Comparison of ENCODE assay signal across 11 cellular contexts in the genomic region with DNA sequence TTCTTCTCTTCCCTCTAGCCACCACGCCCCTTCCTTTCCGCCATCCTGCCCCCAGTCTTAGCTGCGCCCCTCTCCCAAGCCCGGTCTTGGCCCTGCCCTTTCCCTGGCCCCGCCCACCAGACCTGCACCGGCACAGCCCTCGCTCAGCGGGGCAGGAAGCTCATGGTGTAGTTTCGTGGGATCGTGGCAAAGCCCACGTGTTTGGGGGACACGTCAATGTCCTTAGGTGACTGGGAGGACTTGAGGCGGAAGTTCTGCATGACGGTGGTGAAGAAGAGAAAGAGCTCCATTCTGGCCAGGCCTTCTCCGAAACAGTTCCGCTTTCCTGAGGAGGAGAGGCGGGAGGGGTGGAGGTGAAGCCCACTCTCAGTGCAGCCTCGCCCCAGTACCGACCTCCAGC. TPM values are rescaled to one million over a fixed set of nuclear protein-coding genes. Genes with fewer than 3 reads are reported as not detected.
DNase-seq lines count a peak whose midpoint lies in the region; ATAC-seq and TF ChIP-seq lines count a peak whose summit lies in the region.
"Not testable (repeated sequence)": the region's sequence is repeated elsewhere in the genome, so short reads cannot be mapped to it uniquely, and the experiment has no call there.
"Had no signal": no experiment of that assay in that cellular context is flagged by ENCODE, and none has a peak within 500 bp of the region (broad histone marks: within the 10 kb centered on the region; RNA-seq: fewer than 3 reads in every experiment).

No MANE protein-coding gene starts in this region.

- CTCF ChIA-PET in CD8-positive, alpha-beta memory T cell (lab: Charles Lee): not testable (repeated sequence)

- H3K27ac Mint-ChIP-seq in CD8-positive, alpha-beta memory T cell: peak overlapping the region; percentile 68 to 96 (median 93)
- H3K27ac Mint-ChIP-seq in activated T-cell treated with anti-CD3 and anti-CD28 coated beads, Interleukin-2, amount 50 U/mL, for 72 hours; dendritic cell treated with granulocyte-macrophage colony-stimulating factor and Interleukin-4, amounts not matched to agents 40 ng/mL and 50 ng/mL, for 4 days: not testable (repeated sequence)
- peak overlapping the region; percentile 31 for H3K27ac Mint-ChIP-seq in stimulated activated memory B cell treated with anti-CD40 and anti-IgM and Interleukin-4, amounts not matched to agents 10 μg/mL and 1 μg/mL and 100 μg/mL, for 72 hours

- POLR2A ChIA-PET in CD8-positive, alpha-beta memory T cell (lab: Charles Lee): not testable (repeated sequence)

- peak; percentile 92 to 97 for ATAC-seq in activated T-cell treated with anti-CD3 and anti-CD28 coated beads, Interleukin-2, amount 50 U/mL, for 72 hours (replicated peaks in 1 of 2)
- peak; percentile 84 for ATAC-seq in left lung
- ATAC-seq in stimulated activated memory B cell treated with anti-CD40 and anti-IgM and Interleukin-4, amounts not matched to agents 10 μg/mL and 1 μg/mL and 100 μg/mL, for 72 hours: peak; percentile 92

- H3K4me1 Mint-ChIP-seq in CD8-positive, alpha-beta memory T cell: peaks cover 19 to 32% (median 27%) of the 10 kb centered on the region in 3 donors
- peaks cover 26% of the 10 kb centered on the region for H3K4me1 Mint-ChIP-seq in activated T-cell treated with anti-CD3 and anti-CD28 coated beads, Interleukin-2, amount 50 U/mL, for 72 hours (ENCODE audit: low read depth)
- peaks cover 26% of the 10 kb centered on the region for H3K4me1 Mint-ChIP-seq in dendritic cell treated with granulocyte-macrophage colony-stimulating factor and Interleukin-4, amounts not matched to agents 40 ng/mL and 50 ng/mL, for 4 days (ENCODE audit: low read depth)
- not testable (repeated sequence) for H3K4me1 Mint-ChIP-seq in stimulated activated memory B cell treated with anti-CD40 and anti-IgM and Interleukin-4, amounts not matched to agents 10 μg/mL and 1 μg/mL and 100 μg/mL, for 72 hours

- peaks cover 12% of the 10 kb centered on the region for H3K4me1 ChIP-seq in CD8-positive, alpha-beta memory T cell (ENCODE audit: insufficient read depth, low read length)
- peaks cover 0 to 13% of the 10 kb centered on the region in 2 donors for H3K4me1 ChIP-seq in left lung

- peak overlapping the region; percentile 31 to 89 (median 71) for H3K4me3 Mint-ChIP-seq in CD8-positive, alpha-beta memory T cell
- H3K4me3 Mint-ChIP-seq in activated T-cell treated with anti-CD3 and anti-CD28 coated beads, Interleukin-2, amount 50 U/mL, for 72 hours: peak overlapping the region; percentile 58 to 71
- H3K4me3 Mint-ChIP-seq in dendritic cell treated with granulocyte-macrophage colony-stimulating factor and Interleukin-4, amounts not matched to agents 40 ng/mL and 50 ng/mL, for 4 days: peak overlapping the region; percentile 59
- H3K4me3 Mint-ChIP-seq in stimulated activated memory B cell treated with anti-CD40 and anti-IgM and Interleukin-4, amounts not matched to agents 10 μg/mL and 1 μg/mL and 100 μg/mL, for 72 hours: peak overlapping the region; percentile 75

- intact Hi-C loops in dendritic cell treated with granulocyte-macrophage colony-stimulating factor and Interleukin-4, amounts not matched to agents 40 ng/mL and 50 ng/mL, for 4 days (cut with micrococcal nuclease); left lung (cut with DNase I): not testable (repeated sequence)

- H3K27me3 ChIP-seq in CD8-positive, alpha-beta memory T cell (ENCODE audit: insufficient read depth, low read length, poor library complexity, severe bottlenecking): not testable (repeated sequence)
- H3K27me3 ChIP-seq in left lung: peaks cover 0 to 14% of the 10 kb centered on the region in 2 donors

- peaks cover 14 to 15% of the 10 kb centered on the region in 2 donors for H3K27me3 Mint-ChIP-seq in CD8-positive, alpha-beta memory T cell
- peaks cover 20% of the 10 kb centered on the region for H3K27me3 Mint-ChIP-seq in activated T-cell treated with anti-CD3 and anti-CD28 coated beads, Interleukin-2, amount 50 U/mL, for 72 hours (ENCODE audit: low read depth)
- H3K27me3 Mint-ChIP-seq in dendritic cell treated with granulocyte-macrophage colony-stimulating factor and Interleukin-4, amounts not matched to agents 40 ng/mL and 50 ng/mL, for 4 days: peaks cover 23% of the 10 kb centered on the region
- H3K27me3 Mint-ChIP-seq in stimulated activated memory B cell treated with anti-CD40 and anti-IgM and Interleukin-4, amounts not matched to agents 10 μg/mL and 1 μg/mL and 100 μg/mL, for 72 hours: peaks cover 27% of the 10 kb centered on the region

- not testable (repeated sequence) for TF ChIP-seq CTCF in left lung (IDR thresholded peaks at IDR 0.05)

- peak overlapping the region; percentile 24 for H3K27ac ChIP-seq in CD8-positive, alpha-beta memory T cell (ENCODE audit: low read depth, low read length)
- peak overlapping the region in 1 of 2 donors; percentile 73 for H3K27ac ChIP-seq in left lung

- H3K36me3 ChIP-seq in CD8-positive, alpha-beta memory T cell (ENCODE audit: insufficient read depth, low read length); left lung: not testable (repeated sequence)

- not testable (repeated sequence) for H3K9me3 ChIP-seq in CD8-positive, alpha-beta memory T cell (ENCODE audit: low read length); left lung

- H3K4me3 ChIP-seq in CD8-positive, alpha-beta memory T cell (ENCODE audit: low read length): peak overlapping the region; percentile 27
- H3K4me3 ChIP-seq in left lung: peak overlapping the region in 1 of 2 donors; percentile 22

- not testable (repeated sequence) for H3K36me3 Mint-ChIP-seq in CD8-positive, alpha-beta memory T cell; activated T-cell treated with anti-CD3 and anti-CD28 coated beads, Interleukin-2, amount 50 U/mL, for 72 hours (ENCODE audit: insufficient read depth in 2 of 2); dendritic cell treated with granulocyte-macrophage colony-stimulating factor and Interleukin-4, amounts not matched to agents 40 ng/mL and 50 ng/mL, for 4 days (ENCODE audit: low read depth); stimulated activated memory B cell treated with anti-CD40 and anti-IgM and Interleukin-4, amounts not matched to agents 10 μg/mL and 1 μg/mL and 100 μg/mL, for 72 hours

- peak; percentile 68 to 87 (median 74) for DNase-seq in CD8-positive, alpha-beta memory T cell
- DNase-seq in NCI-H748 (lab: John Stamatoyannopoulos, UW; ENCODE audit: unreplicated experiment): peak; percentile 16
- peak; percentile 58 for DNase-seq in activated CD4-positive, alpha-beta T cell treated with anti-CD3 and anti-CD28 coated beads for 1 hour
- peak; percentile 69 to 73 for DNase-seq in activated T-cell treated with anti-CD3 and anti-CD28 coated beads, Interleukin-2, amount 50 U/mL, for 72 hours
- peak; percentile 75 to 78 for DNase-seq in left lung
- peak; percentile 48 to 72 for DNase-seq in stimulated activated CD4-positive, alpha-beta T cell treated with anti-CD3 and anti-CD28 coated beads, Interleukin-15, amount 100 ng/mL, for 48 hours (ENCODE audit: low read depth in 2 of 2)

- H3K9me3 Mint-ChIP-seq in CD8-positive, alpha-beta memory T cell; activated T-cell treated with anti-CD3 and anti-CD28 coated beads, Interleukin-2, amount 50 U/mL, for 72 hours; dendritic cell treated with granulocyte-macrophage colony-stimulating factor and Interleukin-4, amounts not matched to agents 40 ng/mL and 50 ng/mL, for 4 days; stimulated activated memory B cell treated with anti-CD40 and anti-IgM and Interleukin-4, amounts not matched to agents 10 μg/mL and 1 μg/mL and 100 μg/mL, for 72 hours: not testable (repeated sequence)

RNA-seq across cellular contexts. Expression of a gene that starts 6.6 kb away (rescaled TPM):
- not detected for total RNA-seq in CD8-positive, alpha-beta memory T cell
- not detected for polyA plus RNA-seq in CD8-positive, alpha-beta memory T cell
- total RNA-seq in activated T-cell treated with anti-CD3 and anti-CD28 coated beads, Interleukin-2, amount 50 U/mL, for 72 hours: not detected
- under 1 TPM in 1 of 2 donors, not detected in 1; 0.31 TPM for total RNA-seq in left lung
- total RNA-seq: Daoy, pulmonary artery endothelial cell had no signal
- polyA plus RNA-seq: AG04450 had no signal

RNA-seq across cellular contexts. Expression of a gene that starts 38.4 kb away (rescaled TPM):
- total RNA-seq in CD8-positive, alpha-beta memory T cell: not detected
- not detected for polyA plus RNA-seq in CD8-positive, alpha-beta memory T cell
- not detected for total RNA-seq in activated T-cell treated with anti-CD3 and anti-CD28 coated beads, Interleukin-2, amount 50 U/mL, for 72 hours
- total RNA-seq in left lung: not detected
- total RNA-seq: Daoy, pulmonary artery endothelial cell had no signal
- polyA plus RNA-seq: AG04450 had no signal

RNA-seq across cellular contexts. Expression of a gene that starts 44.7 kb away (rescaled TPM):
- 100 to 1,000 TPM; 101 to 103 TPM for total RNA-seq in CD8-positive, alpha-beta memory T cell
- 174 TPM for polyA plus RNA-seq in CD8-positive, alpha-beta memory T cell
- 10 to 100 TPM; 90.5 to 91.8 TPM for total RNA-seq in activated T-cell treated with anti-CD3 and anti-CD28 coated beads, Interleukin-2, amount 50 U/mL, for 72 hours
- total RNA-seq in left lung: 100 to 1,000 TPM; 139 to 150 TPM

Comparison
In these comparisons a context has a peak if more than half of its experiments do, and no peak if none do; other contexts are left out.
1. DNase-seq: peak in every context shown above with its lines; median percentile 76 in left lung; 74 in CD8-positive, alpha-beta memory T cell; 71 in activated T-cell treated with anti-CD3 and anti-CD28 coated beads, Interleukin-2, amount 50 U/mL, for 72 hours; 60 in stimulated activated CD4-positive, alpha-beta T cell treated with anti-CD3 and anti-CD28 coated beads, Interleukin-15, amount 100 ng/mL, for 48 hours; 58 in activated CD4-positive, alpha-beta T cell treated with anti-CD3 and anti-CD28 coated beads for 1 hour; 16 in NCI-H748.